In the genomic region with DNA sequence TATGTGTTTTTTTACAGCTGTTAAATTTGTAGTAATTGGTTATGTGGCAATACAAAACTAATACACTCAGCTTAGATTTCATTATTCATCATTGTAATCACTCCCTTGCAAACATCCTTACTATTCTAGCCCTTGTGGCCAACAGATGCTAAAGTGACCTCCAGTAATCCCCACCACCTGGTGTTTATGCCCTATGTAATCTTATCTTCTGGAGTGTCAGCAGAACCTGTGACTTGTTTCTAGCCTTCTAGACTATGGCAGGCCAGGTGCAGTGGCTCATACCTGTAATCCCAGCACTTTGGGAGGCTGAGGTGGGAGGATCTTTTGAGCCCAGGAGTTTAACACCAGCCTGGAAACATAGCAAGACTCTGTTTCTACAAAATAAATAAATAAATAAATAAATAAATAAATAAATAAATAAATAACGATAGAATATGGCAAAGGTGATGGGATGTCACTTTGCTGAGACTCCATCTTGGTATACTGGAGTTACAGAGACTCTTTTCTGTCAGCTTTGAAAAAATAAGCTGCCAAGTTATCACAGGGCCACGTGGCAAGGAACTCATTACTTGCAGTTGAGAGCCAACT, we compare ENCODE assay signal across 1 cellular context.
TF ChIP-seq lines count a peak whose summit lies in the region.

No MANE protein-coding gene starts in this region.

TF ChIP-seq in HEK293, 187 proteins besides CTCF, POLR2A, EP300 and RAD21 (continued from another document and continues in another):
- TF ChIP-seq, protein P1, sequence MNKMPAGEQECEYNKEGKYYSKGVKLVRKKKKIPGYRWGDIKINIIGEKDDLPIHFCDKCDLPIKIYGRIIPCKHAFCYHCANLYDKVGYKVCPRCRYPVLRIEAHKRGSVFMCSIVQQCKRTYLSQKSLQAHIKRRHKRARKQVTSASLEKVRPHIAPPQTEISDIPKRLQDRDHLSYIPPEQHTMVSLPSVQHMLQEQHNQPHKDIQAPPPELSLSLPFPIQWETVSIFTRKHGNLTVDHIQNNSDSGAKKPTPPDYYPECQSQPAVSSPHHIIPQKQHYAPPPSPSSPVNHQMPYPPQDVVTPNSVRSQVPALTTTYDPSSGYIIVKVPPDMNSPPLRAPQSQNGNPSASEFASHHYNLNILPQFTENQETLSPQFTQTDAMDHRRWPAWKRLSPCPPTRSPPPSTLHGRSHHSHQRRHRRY (tag by site-specific recombination; IDR thresholded peaks at IDR 0.05), result no peak
- peak; percentile 93 for TF ChIP-seq ZNF394 (tag by site-specific recombination; IDR thresholded peaks at IDR 0.05; ENCODE audit: borderline replicate concordance)
- TF ChIP-seq ZNF169 (tag by site-specific recombination; IDR thresholded peaks at IDR 0.05), result no peak
- TF ChIP-seq, protein P2, sequence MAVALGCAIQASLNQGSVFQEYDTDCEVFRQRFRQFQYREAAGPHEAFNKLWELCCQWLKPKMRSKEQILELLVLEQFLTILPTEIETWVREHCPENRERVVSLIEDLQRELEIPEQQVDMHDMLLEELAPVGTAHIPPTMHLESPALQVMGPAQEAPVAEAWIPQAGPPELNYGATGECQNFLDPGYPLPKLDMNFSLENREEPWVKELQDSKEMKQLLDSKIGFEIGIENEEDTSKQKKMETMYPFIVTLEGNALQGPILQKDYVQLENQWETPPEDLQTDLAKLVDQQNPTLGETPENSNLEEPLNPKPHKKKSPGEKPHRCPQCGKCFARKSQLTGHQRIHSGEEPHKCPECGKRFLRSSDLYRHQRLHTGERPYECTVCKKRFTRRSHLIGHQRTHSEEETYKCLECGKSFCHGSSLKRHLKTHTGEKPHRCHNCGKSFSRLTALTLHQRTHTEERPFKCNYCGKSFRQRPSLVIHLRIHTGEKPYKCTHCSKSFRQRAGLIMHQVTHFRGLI (tag by site-specific recombination; IDR thresholded peaks at IDR 0.05), result no peak
- peak; percentile 91 for TF ChIP-seq ZNF555 (tag by site-specific recombination; conservative IDR thresholded peaks at IDR 0.05)
- TF ChIP-seq ZNF202 (tag by site-specific recombination; IDR thresholded peaks at IDR 0.05; ENCODE audit: borderline replicate concordance), result peak; percentile 97
- peak; percentile 20; the same call in 1 of the 2 replicates for TF ChIP-seq ZNF341 (tag by site-specific recombination; IDR thresholded peaks at IDR 0.05; ENCODE audit: low read depth)
- TF ChIP-seq, protein P3, sequence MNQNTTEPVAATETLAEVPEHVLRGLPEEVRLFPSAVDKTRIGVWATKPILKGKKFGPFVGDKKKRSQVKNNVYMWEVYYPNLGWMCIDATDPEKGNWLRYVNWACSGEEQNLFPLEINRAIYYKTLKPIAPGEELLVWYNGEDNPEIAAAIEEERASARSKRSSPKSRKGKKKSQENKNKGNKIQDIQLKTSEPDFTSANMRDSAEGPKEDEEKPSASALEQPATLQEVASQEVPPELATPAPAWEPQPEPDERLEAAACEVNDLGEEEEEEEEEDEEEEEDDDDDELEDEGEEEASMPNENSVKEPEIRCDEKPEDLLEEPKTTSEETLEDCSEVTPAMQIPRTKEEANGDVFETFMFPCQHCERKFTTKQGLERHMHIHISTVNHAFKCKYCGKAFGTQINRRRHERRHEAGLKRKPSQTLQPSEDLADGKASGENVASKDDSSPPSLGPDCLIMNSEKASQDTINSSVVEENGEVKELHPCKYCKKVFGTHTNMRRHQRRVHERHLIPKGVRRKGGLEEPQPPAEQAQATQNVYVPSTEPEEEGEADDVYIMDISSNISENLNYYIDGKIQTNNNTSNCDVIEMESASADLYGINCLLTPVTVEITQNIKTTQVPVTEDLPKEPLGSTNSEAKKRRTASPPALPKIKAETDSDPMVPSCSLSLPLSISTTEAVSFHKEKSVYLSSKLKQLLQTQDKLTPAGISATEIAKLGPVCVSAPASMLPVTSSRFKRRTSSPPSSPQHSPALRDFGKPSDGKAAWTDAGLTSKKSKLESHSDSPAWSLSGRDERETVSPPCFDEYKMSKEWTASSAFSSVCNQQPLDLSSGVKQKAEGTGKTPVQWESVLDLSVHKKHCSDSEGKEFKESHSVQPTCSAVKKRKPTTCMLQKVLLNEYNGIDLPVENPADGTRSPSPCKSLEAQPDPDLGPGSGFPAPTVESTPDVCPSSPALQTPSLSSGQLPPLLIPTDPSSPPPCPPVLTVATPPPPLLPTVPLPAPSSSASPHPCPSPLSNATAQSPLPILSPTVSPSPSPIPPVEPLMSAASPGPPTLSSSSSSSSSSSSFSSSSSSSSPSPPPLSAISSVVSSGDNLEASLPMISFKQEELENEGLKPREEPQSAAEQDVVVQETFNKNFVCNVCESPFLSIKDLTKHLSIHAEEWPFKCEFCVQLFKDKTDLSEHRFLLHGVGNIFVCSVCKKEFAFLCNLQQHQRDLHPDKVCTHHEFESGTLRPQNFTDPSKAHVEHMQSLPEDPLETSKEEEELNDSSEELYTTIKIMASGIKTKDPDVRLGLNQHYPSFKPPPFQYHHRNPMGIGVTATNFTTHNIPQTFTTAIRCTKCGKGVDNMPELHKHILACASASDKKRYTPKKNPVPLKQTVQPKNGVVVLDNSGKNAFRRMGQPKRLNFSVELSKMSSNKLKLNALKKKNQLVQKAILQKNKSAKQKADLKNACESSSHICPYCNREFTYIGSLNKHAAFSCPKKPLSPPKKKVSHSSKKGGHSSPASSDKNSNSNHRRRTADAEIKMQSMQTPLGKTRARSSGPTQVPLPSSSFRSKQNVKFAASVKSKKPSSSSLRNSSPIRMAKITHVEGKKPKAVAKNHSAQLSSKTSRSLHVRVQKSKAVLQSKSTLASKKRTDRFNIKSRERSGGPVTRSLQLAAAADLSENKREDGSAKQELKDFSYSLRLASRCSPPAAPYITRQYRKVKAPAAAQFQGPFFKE (tag by site-specific recombination; IDR thresholded peaks at IDR 0.05; ENCODE audit: borderline replicate concordance), result no peak
- TF ChIP-seq GLIS1 (tag by site-specific recombination; IDR thresholded peaks at IDR 0.05), result no peak
- no peak for TF ChIP-seq ZNF768 (tag by site-specific recombination; IDR thresholded peaks at IDR 0.05)
- no peak for TF ChIP-seq ZNF121 (tag by site-specific recombination; IDR thresholded peaks at IDR 0.05)
- TF ChIP-seq YY2 (tag by site-specific recombination; IDR thresholded peaks at IDR 0.05), result no peak
- TF ChIP-seq ZNF266 (tag by site-specific recombination; IDR thresholded peaks at IDR 0.05; ENCODE audit: low read depth), result 0 out of 2 replicates have a peak, but pooled peaks have one; percentile 43
- TF ChIP-seq, protein P4, sequence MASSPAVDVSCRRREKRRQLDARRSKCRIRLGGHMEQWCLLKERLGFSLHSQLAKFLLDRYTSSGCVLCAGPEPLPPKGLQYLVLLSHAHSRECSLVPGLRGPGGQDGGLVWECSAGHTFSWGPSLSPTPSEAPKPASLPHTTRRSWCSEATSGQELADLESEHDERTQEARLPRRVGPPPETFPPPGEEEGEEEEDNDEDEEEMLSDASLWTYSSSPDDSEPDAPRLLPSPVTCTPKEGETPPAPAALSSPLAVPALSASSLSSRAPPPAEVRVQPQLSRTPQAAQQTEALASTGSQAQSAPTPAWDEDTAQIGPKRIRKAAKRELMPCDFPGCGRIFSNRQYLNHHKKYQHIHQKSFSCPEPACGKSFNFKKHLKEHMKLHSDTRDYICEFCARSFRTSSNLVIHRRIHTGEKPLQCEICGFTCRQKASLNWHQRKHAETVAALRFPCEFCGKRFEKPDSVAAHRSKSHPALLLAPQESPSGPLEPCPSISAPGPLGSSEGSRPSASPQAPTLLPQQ (tag by site-specific recombination; IDR thresholded peaks at IDR 0.05), result no peak
- TF ChIP-seq ZBTB48 (tag by site-specific recombination; IDR thresholded peaks at IDR 0.05), result no peak
- no peak for TF ChIP-seq ZBTB7A (tag by site-specific recombination; IDR thresholded peaks at IDR 0.05; ENCODE audit: low read depth)
- no peak for TF ChIP-seq ZNF660 (tag by site-specific recombination; IDR thresholded peaks at IDR 0.05)
- TF ChIP-seq ZFP41 (tag by site-specific recombination; IDR thresholded peaks at IDR 0.05; ENCODE audit: borderline replicate concordance), result no peak
- no peak for TF ChIP-seq GLIS2 (tag by site-specific recombination; IDR thresholded peaks at IDR 0.05)
- TF ChIP-seq ZNF791 (tag by site-specific recombination; IDR thresholded peaks at IDR 0.05), result peak; percentile 56; the same call in 1 of the 2 replicates
- no peak for TF ChIP-seq KLF8 (tag by site-specific recombination; IDR thresholded peaks at IDR 0.05)
- TF ChIP-seq, protein P5, sequence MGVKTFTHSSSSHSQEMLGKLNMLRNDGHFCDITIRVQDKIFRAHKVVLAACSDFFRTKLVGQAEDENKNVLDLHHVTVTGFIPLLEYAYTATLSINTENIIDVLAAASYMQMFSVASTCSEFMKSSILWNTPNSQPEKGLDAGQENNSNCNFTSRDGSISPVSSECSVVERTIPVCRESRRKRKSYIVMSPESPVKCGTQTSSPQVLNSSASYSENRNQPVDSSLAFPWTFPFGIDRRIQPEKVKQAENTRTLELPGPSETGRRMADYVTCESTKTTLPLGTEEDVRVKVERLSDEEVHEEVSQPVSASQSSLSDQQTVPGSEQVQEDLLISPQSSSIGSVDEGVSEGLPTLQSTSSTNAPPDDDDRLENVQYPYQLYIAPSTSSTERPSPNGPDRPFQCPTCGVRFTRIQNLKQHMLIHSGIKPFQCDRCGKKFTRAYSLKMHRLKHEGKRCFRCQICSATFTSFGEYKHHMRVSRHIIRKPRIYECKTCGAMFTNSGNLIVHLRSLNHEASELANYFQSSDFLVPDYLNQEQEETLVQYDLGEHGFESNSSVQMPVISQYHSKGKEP (tag by site-specific recombination; IDR thresholded peaks at IDR 0.05), result no peak
- TF ChIP-seq ZNF521 (tag by site-specific recombination; IDR thresholded peaks at IDR 0.05), result no peak
- TF ChIP-seq ZNF747 (tag by site-specific recombination; IDR thresholded peaks at IDR 0.05), result no peak
- TF ChIP-seq ZNF514 (tag by site-specific recombination; IDR thresholded peaks at IDR 0.05), result 0 out of 2 replicates have a peak, but pooled peaks have one; percentile 40
- no peak for TF ChIP-seq SCRT2 (tag by site-specific recombination; IDR thresholded peaks at IDR 0.05)
- TF ChIP-seq ZIC2 (tag by site-specific recombination; IDR thresholded peaks at IDR 0.05), result no peak
- TF ChIP-seq ZNF211 (tag by site-specific recombination; IDR thresholded peaks at IDR 0.05; ENCODE audit: low read depth), result no peak
- no peak for TF ChIP-seq ZNF10 (tag by site-specific recombination; IDR thresholded peaks at IDR 0.05)
- no peak for TF ChIP-seq ZNF248 (tag by site-specific recombination; IDR thresholded peaks at IDR 0.05)
- TF ChIP-seq ZNF354C (tag by site-specific recombination; IDR thresholded peaks at IDR 0.05; ENCODE audit: borderline replicate concordance, low read depth), result 0 out of 2 replicates have a peak, but pooled peaks have one; percentile 81
- TF ChIP-seq ZNF610 (tag by site-specific recombination; IDR thresholded peaks at IDR 0.05; ENCODE audit: borderline replicate concordance), result no peak
- no peak for TF ChIP-seq BCL11A (tag by site-specific recombination; IDR thresholded peaks at IDR 0.05; ENCODE audit: low read depth)
- TF ChIP-seq ZNF501 (tag by site-specific recombination; IDR thresholded peaks at IDR 0.05), result 0 out of 2 replicates have a peak, but pooled peaks have one; percentile 31
- no peak for TF ChIP-seq KLF16 (tag by site-specific recombination; IDR thresholded peaks at IDR 0.05)
- TF ChIP-seq ZSCAN30 (tag by site-specific recombination; IDR thresholded peaks at IDR 0.05), result no peak
- no peak for TF ChIP-seq ZNF707 (tag by site-specific recombination; IDR thresholded peaks at IDR 0.05)
- TF ChIP-seq, protein P6, sequence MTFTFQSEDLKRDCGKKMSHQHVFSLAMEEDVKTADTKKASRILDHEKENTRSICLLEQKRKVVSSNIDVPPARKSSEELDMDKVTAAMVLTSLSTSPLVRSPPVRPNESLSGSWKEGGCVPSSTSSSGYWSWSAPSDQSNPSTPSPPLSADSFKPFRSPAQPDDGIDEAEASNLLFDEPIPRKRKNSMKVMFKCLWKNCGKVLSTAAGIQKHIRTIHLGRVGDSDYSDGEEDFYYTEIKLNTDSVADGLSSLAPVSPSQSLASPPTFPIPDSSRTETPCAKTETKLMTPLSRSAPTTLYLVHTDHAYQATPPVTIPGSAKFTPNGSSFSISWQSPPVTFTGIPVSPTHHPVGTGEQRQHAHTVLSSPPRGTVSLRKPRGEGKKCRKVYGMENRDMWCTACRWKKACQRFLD (tag by site-specific recombination; IDR thresholded peaks at IDR 0.05), result no peak
- no peak for TF ChIP-seq ZFP69B (tag by site-specific recombination; IDR thresholded peaks at IDR 0.05)
- TF ChIP-seq ZNF433 (tag by site-specific recombination; IDR thresholded peaks at IDR 0.05; ENCODE audit: low read depth), result peak; percentile 88
- TF ChIP-seq, protein P7, sequence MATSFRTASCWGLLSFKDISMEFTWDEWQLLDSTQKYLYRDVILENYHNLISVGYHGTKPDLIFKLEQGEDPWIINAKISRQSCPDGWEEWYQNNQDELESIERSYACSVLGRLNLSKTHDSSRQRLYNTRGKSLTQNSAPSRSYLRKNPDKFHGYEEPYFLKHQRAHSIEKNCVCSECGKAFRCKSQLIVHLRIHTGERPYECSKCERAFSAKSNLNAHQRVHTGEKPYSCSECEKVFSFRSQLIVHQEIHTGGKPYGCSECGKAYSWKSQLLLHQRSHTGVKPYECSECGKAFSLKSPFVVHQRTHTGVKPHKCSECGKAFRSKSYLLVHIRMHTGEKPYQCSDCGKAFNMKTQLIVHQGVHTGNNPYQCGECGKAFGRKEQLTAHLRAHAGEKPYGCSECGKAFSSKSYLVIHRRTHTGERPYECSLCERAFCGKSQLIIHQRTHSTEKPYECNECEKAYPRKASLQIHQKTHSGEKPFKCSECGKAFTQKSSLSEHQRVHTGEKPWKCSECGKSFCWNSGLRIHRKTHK (tag by site-specific recombination; IDR thresholded peaks at IDR 0.05), result no peak
- no peak for TF ChIP-seq ZNF302 (tag by site-specific recombination; IDR thresholded peaks at IDR 0.05; ENCODE audit: low read depth)
- TF ChIP-seq, protein P8, sequence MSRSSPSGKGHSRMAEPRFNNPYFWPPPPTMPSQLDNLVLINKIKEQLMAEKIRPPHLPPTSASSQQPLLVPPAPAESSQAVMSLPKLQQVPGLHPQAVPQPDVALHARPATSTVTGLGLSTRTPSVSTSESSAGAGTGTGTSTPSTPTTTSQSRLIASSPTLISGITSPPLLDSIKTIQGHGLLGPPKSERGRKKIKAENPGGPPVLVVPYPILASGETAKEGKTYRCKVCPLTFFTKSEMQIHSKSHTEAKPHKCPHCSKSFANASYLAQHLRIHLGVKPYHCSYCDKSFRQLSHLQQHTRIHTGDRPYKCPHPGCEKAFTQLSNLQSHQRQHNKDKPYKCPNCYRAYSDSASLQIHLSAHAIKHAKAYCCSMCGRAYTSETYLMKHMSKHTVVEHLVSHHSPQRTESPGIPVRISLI (tag by site-specific recombination; IDR thresholded peaks at IDR 0.05), result no peak
- no peak for TF ChIP-seq ZNF585B (tag by site-specific recombination; IDR thresholded peaks at IDR 0.05)
- TF ChIP-seq YY1 (tag by site-specific recombination; IDR thresholded peaks at IDR 0.05), result no peak
- TF ChIP-seq KLF1 (tag by site-specific recombination; IDR thresholded peaks at IDR 0.05), result no peak
- no peak for TF ChIP-seq HOXC10 (CRISPR knock-in tag; IDR thresholded peaks at IDR 0.05)
- no peak for TF ChIP-seq ZNF76 (tag by site-specific recombination; IDR thresholded peaks at IDR 0.05; ENCODE audit: borderline replicate concordance, low read depth)
- no peak for TF ChIP-seq ZNF792 (tag by site-specific recombination; IDR thresholded peaks at IDR 0.05)
- no peak for TF ChIP-seq RBAK (tag by site-specific recombination; IDR thresholded peaks at IDR 0.05)
- TF ChIP-seq ZNF560 (tag by site-specific recombination; IDR thresholded peaks at IDR 0.05; ENCODE audit: borderline replicate concordance), result peak; percentile 84; the same call in 1 of the 2 replicates
- no peak for TF ChIP-seq ZNF544 (tag by site-specific recombination; IDR thresholded peaks at IDR 0.05)
- no peak for TF ChIP-seq BCL11B (tag by site-specific recombination; IDR thresholded peaks at IDR 0.05; ENCODE audit: low read depth)
